12 cellular contexts compared by ENCODE assay signal in genomic region chr2:96913117-96913397, GRCh38. TPM values are rescaled to one million over a fixed set of nuclear protein-coding genes. Genes with fewer than 3 reads are reported as not detected.
DNase-seq lines count a peak whose midpoint lies in the region; ATAC-seq, FAIRE-seq and TF ChIP-seq lines count a peak whose summit lies in the region.
"Had no signal": no experiment of that assay in that cellular context is flagged by ENCODE, and none has a peak within 500 bp of the region (broad histone marks: within the 10 kb centered on the region; RNA-seq: fewer than 3 reads in every experiment).

No MANE protein-coding gene starts in this region.

- CTCF ChIA-PET in activated CD8-positive, alpha-beta T cell treated with anti-CD3 and anti-CD28 coated beads, Interleukin-2, amount 10 ng/mL, durations not matched to agents 7 days and 5 days (lab: Charles Lee), result interaction anchor here (0.8 to 2.0 kb wide), 7 partner anchors 18 to 55 kb away, joined by 3 to 7 read pairs (median 5); partner anchors contain the start of gene ANKRD39

- ATAC-seq in heart right ventricle (peak in 3 of 8 donors; percentile 6 to 18 (median 9)), HG03460 (IDR thresholded peaks at IDR 0.05; ENCODE audit: unreplicated experiment) (no peak)
- no peak for ATAC-seq in activated CD8-positive, alpha-beta T cell treated with anti-CD3 and anti-CD28 coated beads, Interleukin-2, amount 10 ng/mL, durations not matched to agents 7 days and 5 days
- ATAC-seq: foreskin keratinocyte had no signal

- peaks cover 23% of the 10 kb centered on the region for H3K36me3 Mint-ChIP-seq in activated CD8-positive, alpha-beta T cell treated with anti-CD3 and anti-CD28 coated beads, Interleukin-2, amount 10 ng/mL, durations not matched to agents 7 days and 5 days (ENCODE audit: low read depth)
- H3K36me3 Mint-ChIP-seq in type B pancreatic cell, result no peaks in the 10 kb centered on the region

- FAIRE-seq in GM19239 (lab: Jason Lieb, UNC), result no peak

- peaks cover 45% of the 10 kb centered on the region for H3K4me1 Mint-ChIP-seq in activated CD8-positive, alpha-beta T cell treated with anti-CD3 and anti-CD28 coated beads, Interleukin-2, amount 10 ng/mL, durations not matched to agents 7 days and 5 days (ENCODE audit: low read depth)
- H3K4me1 Mint-ChIP-seq in type B pancreatic cell (ENCODE audit: unreplicated experiment), result peaks cover 46% of the 10 kb centered on the region

- H3K4me1 ChIP-seq in heart right ventricle, result peaks cover 15 to 82% (median 55%) of the 10 kb centered on the region in 9 donors
- H3K4me1 ChIP-seq in right atrium auricular region, result peaks cover 0 to 41% of the 10 kb centered on the region in 2 donors
- H3K4me1 ChIP-seq: foreskin keratinocyte, parathyroid adenoma had no signal

- DNase-seq in heart right ventricle (no peak), right atrium auricular region (ENCODE audit: low spot score) (no peak), islet precursor cell (peak; percentile 43), type B pancreatic cell (ENCODE audit: extremely low spot score, unreplicated experiment) (no peak), NOMO-1 treated with dmso at 0.1 percent for 144 hours (lab: John Stamatoyannopoulos, UW; ENCODE audit: unreplicated experiment) (no peak), GM19239 (ENCODE audit: insufficient read length, low spot score) (no peak)
- DNase-seq in activated CD8-positive, alpha-beta T cell treated with anti-CD3 and anti-CD28 coated beads, Interleukin-2, amount 10 ng/mL, durations not matched to agents 7 days and 5 days, result no peak
- DNase-seq: endodermal cell, foreskin keratinocyte, tibial artery had no signal

- peak overlapping the region in 3 of 10 donors; percentile 1 to 19 (median 3) for H3K4me3 ChIP-seq in heart right ventricle
- no peak overlapping the region for H3K4me3 ChIP-seq in right atrium auricular region
- H3K4me3 ChIP-seq: tibial artery had no signal

- no peak for TF ChIP-seq CTCF in heart right ventricle (IDR thresholded peaks at IDR 0.05)
- no peak for TF ChIP-seq CTCF in right atrium auricular region (IDR thresholded peaks at IDR 0.05)
- no peak for TF ChIP-seq CTCF in type B pancreatic cell (conservative IDR thresholded peaks at IDR 0.05)

- peak overlapping the region in 9 of 10 donors; percentile 49 to 78 (median 69) for H3K27ac ChIP-seq in heart right ventricle
- H3K27ac ChIP-seq in right atrium auricular region, result no peak overlapping the region
- H3K27ac ChIP-seq: foreskin keratinocyte, parathyroid adenoma, tibial artery had no signal

- peaks cover 8% of the 10 kb centered on the region for H3K27me3 Mint-ChIP-seq in activated CD8-positive, alpha-beta T cell treated with anti-CD3 and anti-CD28 coated beads, Interleukin-2, amount 10 ng/mL, durations not matched to agents 7 days and 5 days (ENCODE audit: low read depth)
- no peaks in the 10 kb centered on the region for H3K27me3 Mint-ChIP-seq in type B pancreatic cell

- H3K27me3 ChIP-seq in heart right ventricle (no peaks in the 10 kb centered on the region), right atrium auricular region (no peaks in the 10 kb centered on the region)

- H3K36me3 ChIP-seq in heart right ventricle, result no peaks in the 10 kb centered on the region
- H3K36me3 ChIP-seq in right atrium auricular region, result no peaks in the 10 kb centered on the region
- H3K36me3 ChIP-seq: tibial artery had no signal

- peak overlapping the region; percentile 67 for H3K4me3 Mint-ChIP-seq in activated CD8-positive, alpha-beta T cell treated with anti-CD3 and anti-CD28 coated beads, Interleukin-2, amount 10 ng/mL, durations not matched to agents 7 days and 5 days
- peak overlapping the region; percentile 3 for H3K4me3 Mint-ChIP-seq in type B pancreatic cell
- H3K4me3 Mint-ChIP-seq: endodermal cell had no signal

- POLR2A ChIA-PET in activated CD8-positive, alpha-beta T cell treated with anti-CD3 and anti-CD28 coated beads, Interleukin-2, amount 10 ng/mL, durations not matched to agents 7 days and 5 days (lab: Charles Lee), result interaction anchor here (0.6 to 1.4 kb wide), 4 partner anchors 11 to 520 kb away, joined by 3 to 4 read pairs (median 3); partner anchors contain the start of gene SEMA4C

- H3K9me3 ChIP-seq in heart right ventricle (peaks cover 0 to 15% (median 0%) of the 10 kb centered on the region in 11 donors), right atrium auricular region (no peaks in the 10 kb centered on the region)
- H3K9me3 ChIP-seq: tibial artery had no signal

- WGBS in heart right ventricle, 2 donors, result 48 to 64% methylated on average over 5 of the region's 5 CpGs

- H3K9me3 Mint-ChIP-seq in activated CD8-positive, alpha-beta T cell treated with anti-CD3 and anti-CD28 coated beads, Interleukin-2, amount 10 ng/mL, durations not matched to agents 7 days and 5 days (ENCODE audit: insufficient read depth), result peaks cover 24% of the 10 kb centered on the region
- no peaks in the 10 kb centered on the region for H3K9me3 Mint-ChIP-seq in type B pancreatic cell
- H3K9me3 Mint-ChIP-seq: endodermal cell had no signal

- peak overlapping the region; percentile 90 for H3K27ac Mint-ChIP-seq in activated CD8-positive, alpha-beta T cell treated with anti-CD3 and anti-CD28 coated beads, Interleukin-2, amount 10 ng/mL, durations not matched to agents 7 days and 5 days
- H3K27ac Mint-ChIP-seq in type B pancreatic cell, result no peak overlapping the region
- H3K27ac Mint-ChIP-seq: endodermal cell had no signal

- intact Hi-C loops in heart right ventricle (cut with DNase I), result loop anchor here in 5 of 10 donors (2.0 to 5.0 kb wide), 4 partner anchors 34 to 41 kb away; partner anchors contain the start of gene SEMA4C (in 1 of the 5)

RNA-seq across cellular contexts. Expression of gene SEMA4C, which starts 43.2 kb away (rescaled TPM):
- total RNA-seq in heart right ventricle (10 to 100 TPM; 16.2 to 43.8 (median 24.5) TPM), right atrium auricular region (10 to 100 TPM; 12.0 to 23.3 TPM), type B pancreatic cell (ENCODE audit: low replicate concordance) (45.5 and 58.1 TPM in 2 replicates)
- 10 to 100 TPM; 14.1 to 18.0 TPM for polyA plus RNA-seq in heart right ventricle
- 10 to 100 TPM; 21.0 to 24.5 TPM for total RNA-seq in activated CD8-positive, alpha-beta T cell treated with anti-CD3 and anti-CD28 coated beads, Interleukin-2, amount 10 ng/mL, durations not matched to agents 7 days and 5 days

RNA-seq across cellular contexts. Expression of gene ANKRD39, which starts 55.2 kb away (rescaled TPM):
- total RNA-seq in heart right ventricle (10 to 100 TPM; 14.2 to 19.2 (median 15.9) TPM), right atrium auricular region (10 to 100 TPM in 1 of 2 donors, 1 to 10 TPM in 1; 8.7 to 12.2 TPM), type B pancreatic cell (ENCODE audit: low replicate concordance) (16.6 and 17.7 TPM in 2 replicates)
- polyA plus RNA-seq in heart right ventricle, result 10 to 100 TPM; 18.7 to 26.5 TPM
- total RNA-seq in activated CD8-positive, alpha-beta T cell treated with anti-CD3 and anti-CD28 coated beads, Interleukin-2, amount 10 ng/mL, durations not matched to agents 7 days and 5 days, result 10 to 100 TPM; 35.4 to 36.7 TPM

Comparison
In these comparisons a context has a peak if more than half of its experiments do, and no peak if none do; other contexts are left out.
1. H3K27ac ChIP-seq: peak in heart right ventricle (9 of 10); none in right atrium auricular region (0 of 2).